ENCODE assay signal across 1 cellular context in genomic region chr2:114598329-114598728, GRCh38.
TF ChIP-seq lines count a peak whose summit lies in the region.

No MANE protein-coding gene starts in this region.

TF ChIP-seq in H1, 55 proteins besides CTCF, POLR2A, EP300 and RAD21 (continued from another document):
- TF ChIP-seq BCL11A (IDR thresholded peaks at IDR 0.05; ENCODE audit: low read depth in 2 of 2, low read length in 2 of 2): no peak
- TF ChIP-seq TAF7 (optimal IDR thresholded peaks at IDR 0.05; ENCODE audit: borderline replicate concordance, low read depth, low read length): no peak
- no peak for TF ChIP-seq PHF8 (conservative IDR thresholded peaks at IDR 0.05; ENCODE audit: low read depth, low read length)
- TF ChIP-seq YY1 (IDR thresholded peaks at IDR 0.05; ENCODE audit: low read depth, low read length): no peak
- TF ChIP-seq CBX8 (IDR thresholded peaks at IDR 0.05; ENCODE audit: borderline replicate concordance, low read depth, low read length): no peak
- no peak for TF ChIP-seq CEBPB (IDR thresholded peaks at IDR 0.05; ENCODE audit: low read depth, low read length)
- TF ChIP-seq CHD1 (IDR thresholded peaks at IDR 0.05; ENCODE audit: low read depth, low read length): no peak
- TF ChIP-seq, protein P1, sequence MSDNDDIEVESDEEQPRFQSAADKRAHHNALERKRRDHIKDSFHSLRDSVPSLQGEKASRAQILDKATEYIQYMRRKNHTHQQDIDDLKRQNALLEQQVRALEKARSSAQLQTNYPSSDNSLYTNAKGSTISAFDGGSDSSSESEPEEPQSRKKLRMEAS (IDR thresholded peaks at IDR 0.05): no peak
- TF ChIP-seq KDM5A (IDR thresholded peaks at IDR 0.05; ENCODE audit: low read length): no peak
